In the genomic region with DNA sequence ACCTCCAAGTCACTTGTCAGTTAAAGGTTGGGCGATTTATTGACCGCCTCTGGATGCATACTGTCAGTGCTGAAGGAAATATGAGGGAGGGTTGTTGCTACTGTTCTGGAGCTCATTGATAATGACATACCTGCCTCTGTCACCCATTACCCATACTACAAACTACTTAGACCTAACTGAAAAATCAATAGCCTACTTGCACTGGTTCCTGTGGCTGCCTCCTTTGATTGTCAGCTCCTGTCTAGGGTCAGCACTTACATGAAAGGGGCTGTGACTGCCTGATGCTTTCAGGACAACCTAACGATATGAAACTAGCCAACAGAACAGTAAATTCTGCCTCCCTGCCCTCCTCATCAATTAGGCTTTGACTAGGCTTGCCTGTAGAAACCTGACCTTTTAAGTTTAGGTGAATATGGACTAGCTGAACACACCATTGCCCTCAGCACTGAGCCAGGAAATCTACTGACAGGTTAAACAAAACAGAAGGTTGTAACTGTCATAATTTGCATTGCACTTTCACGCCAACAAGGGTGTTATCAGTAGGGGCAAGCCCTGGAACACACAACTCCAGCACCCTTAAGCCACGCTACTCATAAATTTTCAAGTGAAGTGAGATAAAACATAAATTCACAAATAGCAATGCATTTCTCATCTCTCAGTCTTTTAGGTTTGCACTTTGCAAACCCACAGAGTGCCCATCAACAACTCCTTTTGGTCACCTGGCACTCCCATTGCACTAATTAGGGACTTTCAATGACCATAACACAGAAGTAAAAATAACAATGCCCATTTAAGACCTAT, we compare ENCODE assay signal across 18 cellular contexts. TPM values are rescaled to one million over a fixed set of nuclear protein-coding genes. Genes with fewer than 3 reads are reported as not detected.
A peak's percentile ranks its signal among the peaks of the same experiment; 100 is the strongest.
DNase-seq lines count a peak whose midpoint lies in the region; ATAC-seq and TF ChIP-seq lines count a peak whose summit lies in the region.
"Had no signal": no experiment of that assay in that cellular context is flagged by ENCODE, and none has a peak within 500 bp of the region (broad histone marks: within the 10 kb centered on the region; RNA-seq: fewer than 3 reads in every experiment).

No MANE protein-coding gene starts in this region.

- POLR2A ChIA-PET in HEK293 (lab: Yijun Ruan, JAX) = no interaction called here

- CTCF ChIA-PET in HEK293 (lab: Yijun Ruan, JAX) = no interaction called here

- H3K27ac Mint-ChIP-seq in activated T-cell treated with anti-CD3 and anti-CD28 coated beads, Interleukin-2, amount 50 U/mL, for 24 hours = peak overlapping the region; percentile 26
- H3K27ac Mint-ChIP-seq: mesothelial cell of epicardium; T-helper 2 cell treated with Interferon-gamma antibody and Interleukin-4, amounts not matched to agents 5 μg/mL and 100 μg/mL, for 36 hours had no signal

- 82% methylated on average over 5 of the region's 5 CpGs for WGBS in prostate gland

- H3K27ac ChIP-seq in HEK293 (ENCODE audit: extremely low read depth, low read depth, low read length) (no peak overlapping the region), prostate gland (no peak overlapping the region)
- H3K27ac ChIP-seq: ovary had no signal

- H3K36me3 Mint-ChIP-seq in activated T-cell treated with anti-CD3 and anti-CD28 coated beads, Interleukin-2, amount 50 U/mL, for 24 hours (ENCODE audit: low read depth) = peaks cover 22% of the 10 kb centered on the region
- H3K36me3 Mint-ChIP-seq: mesothelial cell of epicardium had no signal

- H3K4me3 Mint-ChIP-seq in activated T-cell treated with anti-CD3 and anti-CD28 coated beads, Interleukin-2, amount 50 U/mL, for 24 hours = no peak overlapping the region
- H3K4me3 Mint-ChIP-seq: mesothelial cell of epicardium; T-helper 2 cell treated with Interferon-gamma antibody and Interleukin-4, amounts not matched to agents 5 μg/mL and 100 μg/mL, for 36 hours had no signal

- H3K9me3 Mint-ChIP-seq in activated T-cell treated with anti-CD3 and anti-CD28 coated beads, Interleukin-2, amount 50 U/mL, for 24 hours = no peaks in the 10 kb centered on the region
- H3K9me3 Mint-ChIP-seq: mesothelial cell of epicardium; T-helper 2 cell treated with Interferon-gamma antibody and Interleukin-4, amounts not matched to agents 5 μg/mL and 100 μg/mL, for 36 hours had no signal

- H3K4me1 ChIP-seq in HEK293 (ENCODE audit: control insufficient read depth, insufficient read depth, low read length) (peaks cover 10% of the 10 kb centered on the region; the same call in 1 of the 2 replicates), prostate gland (replicated peaks) (no peaks in the 10 kb centered on the region)

- no peaks in the 10 kb centered on the region for H3K36me3 ChIP-seq in HEK293 (ENCODE audit: control insufficient read depth in 2 of 2, insufficient read depth in 1 of 2, low read length in 2 of 2)
- H3K36me3 ChIP-seq in prostate gland = no peaks in the 10 kb centered on the region
- H3K36me3 ChIP-seq: ovary had no signal

- H3K27me3 Mint-ChIP-seq in activated T-cell treated with anti-CD3 and anti-CD28 coated beads, Interleukin-2, amount 50 U/mL, for 24 hours = no peaks in the 10 kb centered on the region

- peak; percentile 19 for ATAC-seq in stimulated activated naive CD8-positive, alpha-beta T cell treated with anti-CD3 and anti-CD28 coated beads, Interleukin-15, Interleukin-2, amounts not matched to agents 100 U/mL and 50 U/mL, for 24 hours
- no peak for ATAC-seq in HG02981 (IDR thresholded peaks at IDR 0.05; ENCODE audit: unreplicated experiment)

- intact Hi-C loops in prostate gland (cut with DNase I) = no loop called here

- H3K27me3 ChIP-seq in prostate gland (replicated peaks; ENCODE audit: insufficient read depth) = no peaks in the 10 kb centered on the region
- H3K27me3 ChIP-seq: ovary had no signal

- no peak overlapping the region for H3K4me3 ChIP-seq in HEK293 (ENCODE audit: low read depth, low read length)
- H3K4me3 ChIP-seq in prostate gland = no peak overlapping the region
- H3K4me3 ChIP-seq: ovary had no signal

- no peak for DNase-seq in activated T-cell treated with anti-CD3 and anti-CD28 coated beads, Interleukin-2, amount 50 U/mL, for 24 hours
- no peak for DNase-seq in activated T-cell treated with anti-CD3 and anti-CD28 coated beads for 4 hours
- DNase-seq in amniotic epithelial cell (ENCODE audit: low read depth) = peak; percentile 90
- no peak for DNase-seq in stimulated activated naive CD8-positive, alpha-beta T cell treated with anti-CD3 and anti-CD28 coated beads, Interleukin-15, Interleukin-2, amounts not matched to agents 100 U/mL and 50 U/mL, for 24 hours
- DNase-seq in prostate gland (ENCODE audit: low spot score) = no peak
- no peak for DNase-seq in NOMO-1 (lab: John Stamatoyannopoulos, UW; ENCODE audit: unreplicated experiment in 2 of 2)
- DNase-seq: activated CD4-positive, alpha-beta T cell treated with anti-CD3 and anti-CD28 coated beads, Interleukin-2, amount 50 U/mL, for 1 hour; activated gamma-delta T cell; effector memory CD4-positive, alpha-beta T cell; GF-D8; NCI-H510A; ovary; RPMI8226 had no signal

- no peak for TF ChIP-seq CTCF in HEK293 (tag by site-specific recombination; IDR thresholded peaks at IDR 0.05)
- TF ChIP-seq CTCF in prostate gland (IDR thresholded peaks at IDR 0.05) = no peak

- peaks cover 17% of the 10 kb centered on the region for H3K4me1 Mint-ChIP-seq in activated T-cell treated with anti-CD3 and anti-CD28 coated beads, Interleukin-2, amount 50 U/mL, for 24 hours (ENCODE audit: low read depth)

- H3K9me3 ChIP-seq in HEK293 (ENCODE audit: control insufficient read depth, insufficient read depth, low read depth, low read length) = no peaks in the 10 kb centered on the region
- H3K9me3 ChIP-seq in prostate gland = no peaks in the 10 kb centered on the region
- H3K9me3 ChIP-seq: ovary had no signal

- no peak for TF ChIP-seq POLR2A in prostate gland (IDR thresholded peaks at IDR 0.05)

TF ChIP-seq in HEK293, 187 proteins besides CTCF, POLR2A, EP300 and RAD21 (continues in another document):
- no peak for TF ChIP-seq MYNN (tag by site-specific recombination; IDR thresholded peaks at IDR 0.05; ENCODE audit: borderline replicate concordance)
- no peak for TF ChIP-seq PBX3 (CRISPR knock-in tag; IDR thresholded peaks at IDR 0.05)
- no peak for TF ChIP-seq ZNF394 (tag by site-specific recombination; IDR thresholded peaks at IDR 0.05; ENCODE audit: borderline replicate concordance)
- TF ChIP-seq, protein P1, sequence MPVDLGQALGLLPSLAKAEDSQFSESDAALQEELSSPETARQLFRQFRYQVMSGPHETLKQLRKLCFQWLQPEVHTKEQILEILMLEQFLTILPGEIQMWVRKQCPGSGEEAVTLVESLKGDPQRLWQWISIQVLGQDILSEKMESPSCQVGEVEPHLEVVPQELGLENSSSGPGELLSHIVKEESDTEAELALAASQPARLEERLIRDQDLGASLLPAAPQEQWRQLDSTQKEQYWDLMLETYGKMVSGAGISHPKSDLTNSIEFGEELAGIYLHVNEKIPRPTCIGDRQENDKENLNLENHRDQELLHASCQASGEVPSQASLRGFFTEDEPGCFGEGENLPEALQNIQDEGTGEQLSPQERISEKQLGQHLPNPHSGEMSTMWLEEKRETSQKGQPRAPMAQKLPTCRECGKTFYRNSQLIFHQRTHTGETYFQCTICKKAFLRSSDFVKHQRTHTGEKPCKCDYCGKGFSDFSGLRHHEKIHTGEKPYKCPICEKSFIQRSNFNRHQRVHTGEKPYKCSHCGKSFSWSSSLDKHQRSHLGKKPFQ (tag by site-specific recombination; IDR thresholded peaks at IDR 0.05) = no peak
- peak; percentile 31 for TF ChIP-seq FEZF1 (tag by site-specific recombination; IDR thresholded peaks at IDR 0.05)
- no peak for TF ChIP-seq ZNF335 (tag by site-specific recombination; conservative IDR thresholded peaks at IDR 0.05)
- TF ChIP-seq ZFP37 (tag by site-specific recombination; IDR thresholded peaks at IDR 0.05) = no peak
- peak; percentile 10; the same call in 1 of the 2 replicates for TF ChIP-seq OSR2 (tag by site-specific recombination; IDR thresholded peaks at IDR 0.05)
- no peak for TF ChIP-seq ZNF514 (tag by site-specific recombination; IDR thresholded peaks at IDR 0.05)
- TF ChIP-seq, protein P2, sequence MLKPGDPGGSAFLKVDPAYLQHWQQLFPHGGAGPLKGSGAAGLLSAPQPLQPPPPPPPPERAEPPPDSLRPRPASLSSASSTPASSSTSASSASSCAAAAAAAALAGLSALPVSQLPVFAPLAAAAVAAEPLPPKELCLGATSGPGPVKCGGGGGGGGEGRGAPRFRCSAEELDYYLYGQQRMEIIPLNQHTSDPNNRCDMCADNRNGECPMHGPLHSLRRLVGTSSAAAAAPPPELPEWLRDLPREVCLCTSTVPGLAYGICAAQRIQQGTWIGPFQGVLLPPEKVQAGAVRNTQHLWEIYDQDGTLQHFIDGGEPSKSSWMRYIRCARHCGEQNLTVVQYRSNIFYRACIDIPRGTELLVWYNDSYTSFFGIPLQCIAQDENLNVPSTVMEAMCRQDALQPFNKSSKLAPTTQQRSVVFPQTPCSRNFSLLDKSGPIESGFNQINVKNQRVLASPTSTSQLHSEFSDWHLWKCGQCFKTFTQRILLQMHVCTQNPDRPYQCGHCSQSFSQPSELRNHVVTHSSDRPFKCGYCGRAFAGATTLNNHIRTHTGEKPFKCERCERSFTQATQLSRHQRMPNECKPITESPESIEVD (tag by site-specific recombination; IDR thresholded peaks at IDR 0.05) = no peak
- TF ChIP-seq ZNF777 (tag by site-specific recombination; IDR thresholded peaks at IDR 0.05; ENCODE audit: borderline replicate concordance) = no peak
- TF ChIP-seq ZNF239 (tag by site-specific recombination; IDR thresholded peaks at IDR 0.05) = no peak
- no peak for TF ChIP-seq ZNF221 (tag by site-specific recombination; IDR thresholded peaks at IDR 0.05; ENCODE audit: borderline replicate concordance)
- TF ChIP-seq TRIM28 (IDR thresholded peaks at IDR 0.05; ENCODE audit: borderline replicate concordance, low read length) = no peak
- 0 out of 2 replicates have a peak, but pooled peaks have one; percentile 10 for TF ChIP-seq ZNF600 (tag by site-specific recombination; IDR thresholded peaks at IDR 0.05)
- no peak for TF ChIP-seq ZNF624 (tag by site-specific recombination; IDR thresholded peaks at IDR 0.05)

RNA-seq across cellular contexts. Expression of gene MAB21L2, which starts 9.0 kb away (rescaled TPM):
- under 1 TPM in 1 of 2 donors, not detected in 1; 0.14 TPM for total RNA-seq in prostate gland
- total RNA-seq: ovary, temporal lobe had no signal
